21 cellular contexts compared by ENCODE assay signal in the genomic region with DNA sequence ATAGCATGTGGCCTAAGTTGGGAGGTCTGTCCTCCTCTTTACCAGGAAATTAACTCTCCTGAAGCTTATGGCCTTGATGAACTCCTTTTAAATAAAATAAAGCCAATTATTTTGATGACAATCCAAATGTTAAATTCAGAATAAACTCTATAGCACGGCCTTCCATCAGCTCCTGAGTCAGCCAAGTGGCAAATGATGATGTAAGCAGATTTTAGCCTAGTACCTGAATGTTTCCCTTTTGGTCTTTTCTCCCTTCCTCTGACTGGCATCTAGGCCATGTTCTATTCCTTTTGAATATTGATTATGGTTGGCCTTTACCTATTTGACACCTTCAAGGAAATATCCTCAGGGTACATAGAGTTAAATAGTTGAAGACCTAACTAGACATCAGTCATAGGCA.
DNase-seq lines count a peak whose midpoint lies in the region; ATAC-seq, FAIRE-seq and TF ChIP-seq lines count a peak whose summit lies in the region.
"Had no signal": no experiment of that assay in that cellular context is flagged by ENCODE, and none has a peak within 500 bp of the region (broad histone marks: within the 10 kb centered on the region; RNA-seq: fewer than 3 reads in every experiment).

No MANE protein-coding gene starts in this region.

- TF ChIP-seq RAD21 in A549 (conservative IDR thresholded peaks at IDR 0.05 in 1 of 2, IDR thresholded peaks at IDR 0.05 in 1 of 2) (no peak), IMR-90 (IDR thresholded peaks at IDR 0.05; ENCODE audit: low read length) (no peak), H1 (IDR thresholded peaks at IDR 0.05 in 1 of 2, conservative IDR thresholded peaks at IDR 0.05 in 1 of 2; ENCODE audit: low read depth in 2 of 2, low read length in 2 of 2) (no peak), neural cell (conservative IDR thresholded peaks at IDR 0.05) (no peak)

- no peaks in the 10 kb centered on the region for H3K79me1 ChIP-seq in IMR-90 (ENCODE audit: low read depth in 1 of 2, low read length in 2 of 2)
- no peaks in the 10 kb centered on the region for H3K79me1 ChIP-seq in H1 (ENCODE audit: low read depth, low read length)

- CTCF ChIA-PET in A549 (lab: Yijun Ruan, JAX): interaction anchor here (1.4 kb wide), 1 partner anchor 9 kb away, joined by 3 read pairs; no protein-coding TSS in a partner anchor
- CTCF ChIA-PET in IMR-90 (lab: Yijun Ruan, JAX): interaction anchor here (1.8 kb wide), 1 partner anchor 11 kb away, joined by 4 read pairs; no protein-coding TSS in a partner anchor
- CTCF ChIA-PET in H1 (lab: Charles Lee; ENCODE audit: partially characterized antibody): interaction anchor here (1.1 kb wide), 1 partner anchor 15 kb away, joined by 3 read pairs; no protein-coding TSS in a partner anchor

- no peaks in the 10 kb centered on the region for H3K79me2 ChIP-seq in H1 (ENCODE audit: control insufficient read depth in 1 of 2, insufficient read depth in 2 of 2, low read length in 2 of 2)
- H3K79me2 ChIP-seq in neural cell (replicated peaks; ENCODE audit: insufficient read depth, low read length): no peaks in the 10 kb centered on the region

- ATAC-seq in A549: no peak
- ATAC-seq in IMR-90 (ENCODE audit: low read depth): no peak
- ATAC-seq in GM18519 (IDR thresholded peaks at IDR 0.05; ENCODE audit: low FRiP score, unreplicated experiment): no peak
- ATAC-seq in Right ventricle myocardium inferior: no peak
- ATAC-seq: CD8-positive, alpha-beta T cell had no signal

- H4K8ac ChIP-seq in IMR-90 (ENCODE audit: low read depth in 2 of 2, low read length in 2 of 2): no peak overlapping the region
- H4K8ac ChIP-seq in H1 (ENCODE audit: extremely low read depth, insufficient read depth, low read length): no peak overlapping the region

- H2AK9ac ChIP-seq in IMR-90 (replicated peaks; ENCODE audit: low read depth, low read length, poor library complexity): no peak overlapping the region

- POLR2A ChIA-PET in A549 (lab: Yijun Ruan, JAX): no interaction called here
- POLR2A ChIA-PET in IMR-90 (lab: Charles Lee; ENCODE audit: unreplicated experiment): no interaction called here
- POLR2A ChIA-PET in H1 (lab: Charles Lee; ENCODE audit: partially characterized antibody): interaction anchor here (1.2 kb wide), 1 partner anchor 17 kb away, joined by 3 read pairs; no protein-coding TSS in a partner anchor

- H4K5ac ChIP-seq in IMR-90 (ENCODE audit: low read depth, low read length): no peak overlapping the region
- no peak overlapping the region for H4K5ac ChIP-seq in H1 (ENCODE audit: insufficient read length, low read depth, low read length)

- H3K27ac ChIP-seq in A549 (no peak overlapping the region), IMR-90 (ENCODE audit: insufficient read depth, low read length) (no peak overlapping the region), H1 (ENCODE audit: low read depth, low read length) (no peak overlapping the region), neural cell (ENCODE audit: low read length) (peak overlapping the region; percentile 77), colonic mucosa (no peak overlapping the region)
- H3K27ac ChIP-seq: BLaER1 treated with 17β-estradiol and CSF1 and Interleukin-3, amounts not matched to agents 10 nM and 100 nM; C4-2B had no signal

- H3K14ac ChIP-seq in IMR-90 (replicated peaks; ENCODE audit: low read depth, low read length) (no peak overlapping the region), H1 (ENCODE audit: insufficient read length) (no peak overlapping the region)

- no peak overlapping the region for H3K56ac ChIP-seq in IMR-90 (ENCODE audit: extremely low read depth, insufficient read depth, low read length)
- no peak overlapping the region for H3K56ac ChIP-seq in H1 (replicated peaks; ENCODE audit: insufficient read length, low read depth, low read length)

- no TSS peak for BruUV-seq in IMR-90 (replicated peaks; lab: Mats Ljungman, UMichigan)

- H3K4me3 ChIP-seq in A549 (no peak overlapping the region), IMR-90 (ENCODE audit: insufficient read depth, low read depth, low read length) (no peak overlapping the region), H1 (ENCODE audit: extremely low read depth in 1 of 4, insufficient read depth in 2 of 4, low read depth in 3 of 4, low read length in 4 of 4) (no peak overlapping the region), neural cell (ENCODE audit: low read length) (no peak overlapping the region), colonic mucosa (no peak overlapping the region)
- H3K4me3 ChIP-seq: BLaER1 treated with 17β-estradiol and CSF1 and Interleukin-3, amounts not matched to agents 10 nM and 100 nM had no signal

- dilution Hi-C loops in IMR-90 (cut with HindIII; ENCODE audit: low sequenced_read_pairs, unreplicated experiment): no loop called here

- H2BK12ac ChIP-seq in H1 (ENCODE audit: low read depth, low read length): no peak overlapping the region

- H2BK5ac ChIP-seq in IMR-90 (ENCODE audit: low read depth, low read length, poor library complexity, severe bottlenecking) (no peak overlapping the region), H1 (ENCODE audit: low read depth, low read length) (no peak overlapping the region)

- in situ Hi-C loops in IMR-90 (cut with MboI; ENCODE audit: low sequenced_read_pairs): no loop called here

- DNase-seq in A549 (ENCODE audit: low read depth in 1 of 2, low spot score in 1 of 2): no peak
- no peak for DNase-seq in IMR-90
- no peak for DNase-seq in H1 (ENCODE audit: low read depth in 1 of 2, low spot score in 2 of 2)
- no peak for DNase-seq in colonic mucosa
- no peak for DNase-seq in Right ventricle myocardium inferior (ENCODE audit: missing footprints)
- DNase-seq: 8988T; AML-193; Caco-2; Calu3; CD4-positive, alpha-beta T cell; CD8-positive, alpha-beta T cell; DMS79 treated with DMSO at 0.1 percent for 48 hours; GF-D8 had no signal

- TF ChIP-seq CTCF in A549 (IDR thresholded peaks at IDR 0.05) (no peak), IMR-90 (conservative IDR thresholded peaks at IDR 0.05; ENCODE audit: low read depth, low read length) (no peak), H1 (IDR thresholded peaks at IDR 0.05; ENCODE audit: control extremely low read depth in 1 of 3, insufficient read depth in 1 of 3, low read depth in 1 of 3, low read length in 3 of 3) (no peak), neural cell (IDR thresholded peaks at IDR 0.05; ENCODE audit: poor library complexity, severe bottlenecking) (no peak), colonic mucosa (IDR thresholded peaks at IDR 0.05) (no peak)

- H4K91ac ChIP-seq in IMR-90 (ENCODE audit: insufficient read depth, low read depth, low read length) (no peak overlapping the region), H1 (replicated peaks; ENCODE audit: insufficient read length, low read length) (no peak overlapping the region)

- H2BK15ac ChIP-seq in IMR-90 (ENCODE audit: low read depth, low read length) (no peak overlapping the region), H1 (ENCODE audit: low read length) (no peak overlapping the region)

- FAIRE-seq in A549 (lab: Jason Lieb, UNC) (no peak), H1 (lab: Jason Lieb, UNC) (no peak)
- FAIRE-seq: A204.1, D721Med, G401.6, GM12891 had no signal

- H3K9me1 ChIP-seq in IMR-90 (ENCODE audit: insufficient read depth, low read length): no peaks in the 10 kb centered on the region

- intact Hi-C loops in IMR-90 (cut with micrococcal nuclease) (no loop called here), colonic mucosa (cut with DNase I) (no loop called here), Right ventricle myocardium inferior (cut with DNase I) (no loop called here)

- H3K9ac ChIP-seq in IMR-90 (ENCODE audit: low read depth, low read length) (no peak overlapping the region), H1 (replicated peaks in 1 of 4; ENCODE audit: extremely low read depth in 1 of 4, low read depth in 3 of 4, low read length in 3 of 4) (no peak overlapping the region), neural cell (ENCODE audit: low read length) (no peak overlapping the region), colonic mucosa (ENCODE audit: low read depth in 2 of 2, low read length in 2 of 2) (no peak overlapping the region)
- H3K9ac ChIP-seq: BLaER1 treated with 17β-estradiol and CSF1 and Interleukin-3, amounts not matched to agents 10 nM and 100 nM had no signal

- H2BK20ac ChIP-seq in IMR-90 (ENCODE audit: low read depth, low read length) (no peak overlapping the region), H1 (ENCODE audit: low read length) (no peak overlapping the region)

- H2AFZ ChIP-seq in IMR-90 (replicated peaks; ENCODE audit: low read length, poor library complexity) (no peak overlapping the region), H1 (ENCODE audit: low read length) (no peak overlapping the region), neural cell (ENCODE audit: low read depth, low read length) (no peak overlapping the region)

- H3K27me3 ChIP-seq in IMR-90 (ENCODE audit: control insufficient read depth, insufficient read depth, low read length) (no peaks in the 10 kb centered on the region), H1 (replicated peaks in 1 of 4; ENCODE audit: control insufficient read depth in 3 of 4, extremely low read depth in 1 of 4, insufficient read depth in 3 of 4, low read length in 3 of 4) (no peaks in the 10 kb centered on the region), neural cell (ENCODE audit: insufficient read depth, low read depth, low read length) (no peaks in the 10 kb centered on the region), colonic mucosa (no peaks in the 10 kb centered on the region)
- H3K27me3 ChIP-seq: BLaER1 treated with 17β-estradiol and CSF1 and Interleukin-3, amounts not matched to agents 10 nM and 100 nM had no signal

- H3K4me1 ChIP-seq in A549: no peaks in the 10 kb centered on the region
- no peaks in the 10 kb centered on the region for H3K4me1 ChIP-seq in IMR-90 (ENCODE audit: control insufficient read depth, insufficient read depth, low read length)
- H3K4me1 ChIP-seq in H1 (replicated peaks in 1 of 4; ENCODE audit: control insufficient read depth in 3 of 4, insufficient read depth in 4 of 4, low read length in 3 of 4): peaks cover 0 to 4% (median 0%) of the 10 kb centered on the region in 4 experiments; a peak in 1 of 7 replicates
- H3K4me1 ChIP-seq in colonic mucosa: no peaks in the 10 kb centered on the region
- H3K4me1 ChIP-seq: Caco-2 had no signal

- no peaks in the 10 kb centered on the region for H3F3A ChIP-seq in neural cell (ENCODE audit: insufficient read depth, low read length, poor library complexity, severe bottlenecking)

- no peak overlapping the region for H2AK5ac ChIP-seq in IMR-90 (ENCODE audit: low read depth, low read length)
- no peak overlapping the region for H2AK5ac ChIP-seq in H1 (ENCODE audit: low read depth, low read length)

- no peaks in the 10 kb centered on the region for H3K9me2 ChIP-seq in neural cell (ENCODE audit: insufficient read depth, low read length)

- TF ChIP-seq POLR2A in A549 (IDR thresholded peaks at IDR 0.05; ENCODE audit: low read length) (no peak), IMR-90 (IDR thresholded peaks at IDR 0.05; ENCODE audit: low read depth, low read length) (no peak), H1 (IDR thresholded peaks at IDR 0.05; ENCODE audit: control extremely low read depth in 1 of 2, low read depth in 2 of 2, low read length in 2 of 2) (no peak)

- no peaks in the 10 kb centered on the region for H3K9me3 ChIP-seq in A549
- H3K9me3 ChIP-seq in IMR-90 (ENCODE audit: control insufficient read depth, insufficient read depth, low read length): no peaks in the 10 kb centered on the region
- H3K9me3 ChIP-seq in H1 (ENCODE audit: insufficient read depth in 2 of 2, low read depth in 1 of 2, low read length in 1 of 2): peaks cover 0 to 4% of the 10 kb centered on the region in 2 experiments; a peak in 2 of 4 replicates
- no peaks in the 10 kb centered on the region for H3K9me3 ChIP-seq in neural cell (ENCODE audit: low read length)
- H3K9me3 ChIP-seq in colonic mucosa: no peaks in the 10 kb centered on the region
- H3K9me3 ChIP-seq: Caco-2 had no signal

- no peak overlapping the region for H3K4me2 ChIP-seq in A549
- no peak overlapping the region for H3K4me2 ChIP-seq in IMR-90 (ENCODE audit: low read depth, low read length)
- no peak overlapping the region for H3K4me2 ChIP-seq in H1 (ENCODE audit: insufficient read depth in 1 of 2, low read depth in 2 of 2, low read length in 2 of 2)
- H3K4me2 ChIP-seq in neural cell (ENCODE audit: low read length): no peak overlapping the region
- H3K4me2 ChIP-seq: BLaER1 treated with 17β-estradiol and CSF1 and Interleukin-3, amounts not matched to agents 10 nM and 100 nM had no signal

- 62% methylated on average over 1 of the region's 1 CpG for WGBS in A549 (ENCODE audit: missing lambda C conversion rate)
- WGBS in IMR-90 (ENCODE audit: extremely low coverage in 2 of 2, insufficient read length in 1 of 2), 2 experiments: no CpG with 5 or more reads among the region's 1 CpG
- WGBS in H1 (ENCODE audit: extremely low coverage in 1 of 2, insufficient coverage in 1 of 2, insufficient read length in 1 of 2, insufficient replicate concordance in 2 of 2, low coverage in 1 of 2, low lambda C conversion rate in 2 of 2, missing lambda C conversion rate in 1 of 2), 2 experiments: 92% methylated on average over 1 of the region's 1 CpG; no CpG with 5 or more reads in 1 of the 2 experiments

- H3K23me2 ChIP-seq in H1 (ENCODE audit: low read depth, low read length): no peaks in the 10 kb centered on the region

- H2BK120ac ChIP-seq in IMR-90 (ENCODE audit: low read depth, low read length) (no peak overlapping the region), H1 (replicated peaks; ENCODE audit: low read depth, low read length) (no peak overlapping the region)

- H3K4ac ChIP-seq in IMR-90 (ENCODE audit: low read depth, low read length): no peak overlapping the region
- no peak overlapping the region for H3K4ac ChIP-seq in H1 (replicated peaks; ENCODE audit: insufficient read length, low read depth, low read length)

- H3K36me3 ChIP-seq in IMR-90 (ENCODE audit: control insufficient read depth, insufficient read depth, low read length): no peaks in the 10 kb centered on the region
- H3K36me3 ChIP-seq in H1 (ENCODE audit: control insufficient read depth in 2 of 4, insufficient read depth in 4 of 4, low read length in 3 of 4): no peaks in the 10 kb centered on the region
- H3K36me3 ChIP-seq in neural cell (ENCODE audit: insufficient read depth, low read length): no peaks in the 10 kb centered on the region
- no peaks in the 10 kb centered on the region for H3K36me3 ChIP-seq in colonic mucosa
- H3K36me3 ChIP-seq: BLaER1 treated with 17β-estradiol and CSF1 and Interleukin-3, amounts not matched to agents 10 nM and 100 nM had no signal

- no peak overlapping the region for H3K23ac ChIP-seq in IMR-90 (ENCODE audit: low read depth, low read length)
- H3K23ac ChIP-seq in H1 (ENCODE audit: insufficient read length): no peak overlapping the region

- TF ChIP-seq EP300 in A549 (IDR thresholded peaks at IDR 0.05) (no peak), H1 (IDR thresholded peaks at IDR 0.05; ENCODE audit: borderline replicate concordance in 1 of 2, low read depth in 2 of 2, low read length in 2 of 2) (no peak), neural cell (conservative IDR thresholded peaks at IDR 0.05; ENCODE audit: poor library complexity, severe bottlenecking) (no peak)

- H3K18ac ChIP-seq in IMR-90 (ENCODE audit: low read depth, low read length): no peak overlapping the region
- H3K18ac ChIP-seq in H1 (ENCODE audit: extremely low read depth, low read length): no peak overlapping the region

- H4K20me1 ChIP-seq in IMR-90 (ENCODE audit: insufficient read depth, low read length) (no peaks in the 10 kb centered on the region), H1 (replicated peaks in 1 of 2; ENCODE audit: control insufficient read depth in 1 of 2, insufficient read depth in 2 of 2, low read length in 2 of 2) (no peaks in the 10 kb centered on the region), neural cell (ENCODE audit: insufficient read depth) (no peaks in the 10 kb centered on the region)
- H4K20me1 ChIP-seq: BLaER1 treated with 17β-estradiol and CSF1 and Interleukin-3, amounts not matched to agents 10 nM and 100 nM had no signal
